In the genomic region with DNA sequence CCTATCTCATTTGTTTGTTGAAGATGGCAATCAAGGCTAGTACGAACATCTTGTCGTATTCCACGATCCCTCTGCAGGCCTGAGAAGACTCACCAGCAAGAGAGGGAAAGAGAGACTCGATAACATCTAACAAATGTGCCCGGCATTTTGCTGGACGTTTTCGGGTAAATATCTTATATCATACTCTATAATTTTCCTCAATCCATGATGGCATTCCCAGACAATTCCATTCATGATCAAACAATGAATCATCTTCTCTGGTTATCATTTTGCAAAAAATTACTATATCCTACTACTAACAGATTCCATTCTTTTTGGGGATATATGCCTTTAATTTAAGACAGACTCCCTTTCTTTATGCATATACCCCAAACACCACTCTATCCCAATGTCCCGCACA, we compare ENCODE assay signal across 25 cellular contexts.
"Had no signal": no experiment of that assay in that cellular context is flagged by ENCODE, and none has a peak within 500 bp of the region (broad histone marks: within the 10 kb centered on the region; RNA-seq: fewer than 3 reads in every experiment).

No MANE protein-coding gene starts in this region.

- H3K4me3 ChIP-seq: adrenal gland, breast epithelium, coronary artery, esophagus squamous epithelium, gastroesophageal sphincter, lower lobe of right lung, mucosa of descending colon, pancreas, psoas muscle, right atrium auricular region, thoracic aorta had no signal

- H3K27me3 Mint-ChIP-seq: naive B cell, type B pancreatic cell had no signal

- DNase-seq: activated CD4-positive, alpha-beta T cell treated with anti-CD3 and anti-CD28 coated beads for 1 hour; activated CD4-positive, alpha-beta T cell treated with anti-CD3 and anti-CD28 coated beads, Interleukin-2, amount 50 U/mL, for 1 hour; activated CD8-positive, alpha-beta T cell treated with anti-CD3 and anti-CD28 coated beads, Interleukin-2, amount 10 ng/mL, durations not matched to agents 7 days and 5 days; activated T-cell treated with anti-CD3 and anti-CD28 coated beads, Interleukin-2, amount 50 U/mL, for 1 hour; adrenal gland; esophagus squamous epithelium; head of caudate nucleus; kidney; lower lobe of right lung; mesendoderm; mucosa of descending colon; naive B cell; pancreas; psoas muscle; stimulated activated CD4-positive, alpha-beta T cell treated with anti-CD3 and anti-CD28 coated beads, Interleukin-4, amount 100 ng/mL, for 24 hours; stimulated activated naive CD4-positive, alpha-beta T cell treated with Interleukin-2 at 50 U/mL for 16 hours had no signal

- H3K4me1 ChIP-seq: adrenal gland, breast epithelium, esophagus squamous epithelium, gastroesophageal sphincter, lower lobe of right lung, pancreas, psoas muscle, right atrium auricular region had no signal

- H3K4me1 Mint-ChIP-seq: naive B cell had no signal

- H3K27ac ChIP-seq: adrenal gland, breast epithelium, coronary artery, esophagus squamous epithelium, gastroesophageal sphincter, lower lobe of right lung, pancreas, psoas muscle, right atrium auricular region, thoracic aorta, VCaP had no signal

- H3K4me3 Mint-ChIP-seq: activated CD8-positive, alpha-beta T cell treated with anti-CD3 and anti-CD28 coated beads, Interleukin-2, amount 10 ng/mL, durations not matched to agents 7 days and 5 days; neural crest cell; type B pancreatic cell had no signal

- H3K36me3 ChIP-seq: adrenal gland, breast epithelium, pancreas, right atrium auricular region, thoracic aorta had no signal

- H3K27me3 ChIP-seq: adrenal gland, breast epithelium, esophagus squamous epithelium, gastroesophageal sphincter, pancreas, right atrium auricular region had no signal

- ATAC-seq: activated CD8-positive, alpha-beta T cell treated with anti-CD3 and anti-CD28 coated beads, Interleukin-2, amount 10 ng/mL, durations not matched to agents 7 days and 5 days; activated naive CD4-positive, alpha-beta T cell treated with anti-CD3 and anti-CD28 coated beads, Interleukin-2, amount 50 U/mL, for 72 hours; gastroesophageal sphincter; lower lobe of right lung; mucosa of descending colon; pancreas; psoas muscle had no signal

- H3K9me3 ChIP-seq: adrenal gland, breast epithelium, esophagus squamous epithelium, gastroesophageal sphincter, lower lobe of right lung, mucosa of descending colon, pancreas, psoas muscle, right atrium auricular region, thoracic aorta had no signal

- H3K9me3 Mint-ChIP-seq: type B pancreatic cell had no signal

- H3K27ac Mint-ChIP-seq: activated CD8-positive, alpha-beta T cell treated with anti-CD3 and anti-CD28 coated beads, Interleukin-2, amount 10 ng/mL, durations not matched to agents 7 days and 5 days; activated naive CD4-positive, alpha-beta T cell treated with anti-CD3 and anti-CD28 coated beads, Interleukin-2, amount 50 U/mL, for 72 hours had no signal
